Comparison of ENCODE assay signal across 16 cellular contexts in the genomic region with DNA sequence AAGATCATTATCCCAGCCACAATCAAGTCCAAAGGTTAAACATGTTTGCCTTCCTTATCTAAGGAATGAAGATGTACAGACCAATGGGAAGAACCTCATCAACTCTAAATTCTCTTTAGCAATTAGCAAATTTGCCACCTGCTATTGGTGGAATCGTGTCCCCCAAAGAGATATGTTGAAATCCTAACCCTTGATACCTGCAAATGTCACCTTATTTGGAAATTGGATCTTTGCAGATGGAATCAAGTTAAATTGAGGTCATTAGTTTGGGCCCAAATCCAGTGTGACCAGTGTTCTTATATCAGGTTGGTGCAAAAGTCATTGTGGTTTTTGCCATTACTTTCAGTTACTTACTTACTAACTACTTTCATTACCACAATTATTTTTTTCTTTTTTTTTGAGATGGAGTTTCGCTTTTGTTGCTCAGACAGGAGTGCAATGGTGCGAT. TPM values are rescaled to one million over a fixed set of nuclear protein-coding genes. Genes with fewer than 3 reads are reported as not detected.
DNase-seq lines count a peak whose midpoint lies in the region; ATAC-seq and TF ChIP-seq lines count a peak whose summit lies in the region.
"Had no signal": no experiment of that assay in that cellular context is flagged by ENCODE, and none has a peak within 500 bp of the region (broad histone marks: within the 10 kb centered on the region; RNA-seq: fewer than 3 reads in every experiment).

No MANE protein-coding gene starts in this region.

- no peak for TF ChIP-seq POLR2A in body of pancreas (IDR thresholded peaks at IDR 0.05)

- H3K9me3 ChIP-seq in body of pancreas (no peaks in the 10 kb centered on the region), left ventricle myocardium inferior (replicated peaks) (no peaks in the 10 kb centered on the region)

- H3K9me3 Mint-ChIP-seq in WTC11 = no peaks in the 10 kb centered on the region
- H3K9me3 Mint-ChIP-seq: dendritic cell treated with granulocyte-macrophage colony-stimulating factor and Interleukin-4, amounts not matched to agents 40 ng/mL and 50 ng/mL, for 4 days; stimulated activated naive B cell treated with anti-CD40 and anti-IgM and Interleukin-4, amounts not matched to agents 10 μg/mL and 1 μg/mL and 100 μg/mL, for 72 hours had no signal

- no peaks in the 10 kb centered on the region for H3K4me1 Mint-ChIP-seq in WTC11

- whole genome bisulfite sequencing in body of pancreas, 2 donors = 76 to 79% methylated on average over 3 of the region's 3 CpGs

- H3K27ac Mint-ChIP-seq in WTC11 = no peak overlapping the region
- H3K27ac Mint-ChIP-seq: activated naive CD8-positive, alpha-beta T cell; dendritic cell treated with granulocyte-macrophage colony-stimulating factor and Interleukin-4, amounts not matched to agents 40 ng/mL and 50 ng/mL, for 4 days; stimulated activated naive B cell treated with anti-CD40 and anti-IgM and Interleukin-4, amounts not matched to agents 10 μg/mL and 1 μg/mL and 100 μg/mL, for 72 hours had no signal

- H3K4me3 ChIP-seq in body of pancreas = no peak overlapping the region
- H3K4me3 ChIP-seq in left ventricle myocardium inferior = no peak overlapping the region

- peaks cover 3% of the 10 kb centered on the region; the same call in 1 of the 2 replicates for H3K27me3 Mint-ChIP-seq in WTC11 (ENCODE audit: low read depth)
- H3K27me3 Mint-ChIP-seq: stimulated activated naive B cell treated with anti-CD40 and anti-IgM and Interleukin-4, amounts not matched to agents 10 μg/mL and 1 μg/mL and 100 μg/mL, for 72 hours had no signal

- peak; percentile 76 for ATAC-seq in GM18499 (IDR thresholded peaks at IDR 0.05; ENCODE audit: insufficient read depth, unreplicated experiment)
- ATAC-seq in GM21390 (IDR thresholded peaks at IDR 0.05; ENCODE audit: unreplicated experiment) = peak; percentile 80
- ATAC-seq in HG03097 (IDR thresholded peaks at IDR 0.05; ENCODE audit: low FRiP score, unreplicated experiment) = peak; percentile 72
- ATAC-seq in body of pancreas = peak; percentile 63
- no peak for ATAC-seq in WTC11
- ATAC-seq: foreskin keratinocyte had no signal

- H3K27ac ChIP-seq in body of pancreas (peak overlapping the region in 1 of 4 donors; percentile 29), left ventricle myocardium inferior (replicated peaks) (no peak overlapping the region)

- intact Hi-C loops in body of pancreas (cut with DNase I) (no loop called here), left ventricle myocardium inferior (cut with micrococcal nuclease) (no loop called here)

- H3K36me3 ChIP-seq in body of pancreas (replicated peaks in 1 of 2; ENCODE audit: insufficient read depth in 1 of 2, low read depth in 2 of 2) = no peaks in the 10 kb centered on the region
- no peaks in the 10 kb centered on the region for H3K36me3 ChIP-seq in left ventricle myocardium inferior

- CTCF ChIA-PET in WTC11 (lab: Charles Lee) = interaction anchor here (0.8 to 1.9 kb wide), 3 partner anchors 12 to 141 kb away, joined by 3 to 4 read pairs (median 3); no protein-coding TSS in a partner anchor

- POLR2A ChIA-PET in WTC11 (lab: Charles Lee) = no interaction called here

- no peak overlapping the region for H3K4me3 Mint-ChIP-seq in WTC11
- H3K4me3 Mint-ChIP-seq: activated naive CD8-positive, alpha-beta T cell; dendritic cell treated with granulocyte-macrophage colony-stimulating factor and Interleukin-4, amounts not matched to agents 40 ng/mL and 50 ng/mL, for 4 days; stimulated activated naive B cell treated with anti-CD40 and anti-IgM and Interleukin-4, amounts not matched to agents 10 μg/mL and 1 μg/mL and 100 μg/mL, for 72 hours had no signal

- no peaks in the 10 kb centered on the region for H3K36me3 Mint-ChIP-seq in WTC11
- H3K36me3 Mint-ChIP-seq: activated naive CD8-positive, alpha-beta T cell; stimulated activated naive B cell treated with anti-CD40 and anti-IgM and Interleukin-4, amounts not matched to agents 10 μg/mL and 1 μg/mL and 100 μg/mL, for 72 hours had no signal

- peaks cover 4% of the 10 kb centered on the region for H3K4me1 ChIP-seq in body of pancreas
- H3K4me1 ChIP-seq in left ventricle myocardium inferior = no peaks in the 10 kb centered on the region

- TF ChIP-seq CTCF in body of pancreas (IDR thresholded peaks at IDR 0.05) = no peak
- no peak for TF ChIP-seq CTCF in WTC11 (IDR thresholded peaks at IDR 0.05)
- no peak for TF ChIP-seq CTCF in left ventricle myocardium inferior (IDR thresholded peaks at IDR 0.05; ENCODE audit: borderline replicate concordance)

- no peak for DNase-seq in body of pancreas
- DNase-seq in WTC11 (ENCODE audit: low spot score) = no peak
- DNase-seq in NCI-H1436 treated with DMSO at 0.1 percent for 48 hours (lab: John Stamatoyannopoulos, UW) = no peak
- no peak for DNase-seq in cortex of kidney (lab: John Stamatoyannopoulos, UW)
- no peak for DNase-seq in left ventricle myocardium inferior
- DNase-seq: activated CD4-positive, alpha-beta T cell treated with anti-CD3 and anti-CD28 coated beads, Interleukin-2, amount 50 U/mL, for 4 hours; DMS79; foreskin keratinocyte; kidney glomerular epithelial cell; NCI-H1092; stimulated activated naive B cell treated with anti-CD40 and anti-IgM and Interleukin-4, amounts not matched to agents 10 μg/mL and 1 μg/mL and 100 μg/mL, for 72 hours had no signal

- H3K27me3 ChIP-seq in body of pancreas (no peaks in the 10 kb centered on the region), left ventricle myocardium inferior (ENCODE audit: low read depth) (peaks cover 7% of the 10 kb centered on the region)
- H3K27me3 ChIP-seq: foreskin keratinocyte had no signal

TF ChIP-seq in WTC11, 78 proteins besides CTCF, POLR2A, EP300 and RAD21:
- TF ChIP-seq ZNF416 (CRISPR knock-in tag; IDR thresholded peaks at IDR 0.05) (no peak), NR2C2 (CRISPR knock-in tag; IDR thresholded peaks at IDR 0.05) (no peak), IRF2 (CRISPR knock-in tag; IDR thresholded peaks at IDR 0.05; ENCODE audit: borderline replicate concordance, low read depth) (no peak), TEAD1 (CRISPR knock-in tag; IDR thresholded peaks at IDR 0.05) (no peak)
TF ChIP-seq in WTC11: peak in this region for 0.

RNA-seq across cellular contexts. Expression of a gene that starts 31.3 kb away (rescaled TPM):
- total RNA-seq in body of pancreas (1 to 10 TPM in 1 of 2 donors, under 1 TPM in 1; 0.52 to 2.3 TPM), WTC11 (2021) (0.34 to 0.57 TPM (median 0.41 TPM) in 3 replicates), left ventricle myocardium inferior (299 TPM)

Comparison
In these comparisons a context has a peak if more than half of its experiments do, and no peak if none do; other contexts are left out.
1. RNA of a gene that starts 31.3 kb away (total RNA-seq): 299 TPM in left ventricle myocardium inferior (single experiment); 0.52 to 2.3 TPM in body of pancreas and 0.34 to 0.57 TPM in WTC11; every median in the first group is over 10 times any median in the second.